Comparison of ENCODE assay signal across 8 cellular contexts in genomic region chr11:102109896-102110760, GRCh38. TPM values are rescaled to one million over a fixed set of nuclear protein-coding genes. Genes with fewer than 3 reads are reported as not detected.
DNase-seq lines count a peak whose midpoint lies in the region; ATAC-seq and TF ChIP-seq lines count a peak whose summit lies in the region.

Gene YAP1, plus strand, starts transcription at chr11:102110447. Its CDS starts 402 bp downstream, at chr11:102110849.

- peaks cover 32% of the 10 kb centered on the region for H3K27me3 Mint-ChIP-seq in activated naive CD4-positive, alpha-beta T cell treated with anti-CD3 and anti-CD28 coated beads, Interleukin-2, amount 50 U/mL, for 24 hours

- H3K4me1 Mint-ChIP-seq in activated naive CD4-positive, alpha-beta T cell treated with anti-CD3 and anti-CD28 coated beads, Interleukin-2, amount 50 U/mL, for 24 hours = peaks cover 14% of the 10 kb centered on the region

- no peaks in the 10 kb centered on the region for H3K27me3 ChIP-seq in suprapubic skin

- peak in 1 of 2 donors; percentile 35 for TF ChIP-seq POLR2A in suprapubic skin (IDR thresholded peaks at IDR 0.05)

- H3K27ac Mint-ChIP-seq in activated naive CD4-positive, alpha-beta T cell treated with anti-CD3 and anti-CD28 coated beads, Interleukin-2, amount 50 U/mL, for 24 hours = peak within 1 kb of the TSS; percentile 21

- peaks cover 33% of the 10 kb centered on the region for H3K4me1 ChIP-seq in suprapubic skin

- H3K36me3 Mint-ChIP-seq in activated naive CD4-positive, alpha-beta T cell treated with anti-CD3 and anti-CD28 coated beads, Interleukin-2, amount 50 U/mL, for 24 hours = peaks cover 1% of the 10 kb centered on the region

- H3K9me3 ChIP-seq in suprapubic skin = no peaks in the 10 kb centered on the region

- peak; percentile 81 for ATAC-seq in HG03378 (IDR thresholded peaks at IDR 0.05; ENCODE audit: unreplicated experiment)

- H3K4me3 ChIP-seq in suprapubic skin = peak within 1 kb of the TSS; percentile 96

- TF ChIP-seq EP300 in suprapubic skin (IDR thresholded peaks at IDR 0.05) = no peak

- peak within 1 kb of the TSS; percentile 100 for H3K27ac ChIP-seq in suprapubic skin

- H3K36me3 ChIP-seq in suprapubic skin = no peaks in the 10 kb centered on the region

- DNase-seq in AG09319 (ENCODE audit: extremely low read depth, low read depth) (peak; percentile 85), GM19238 (ENCODE audit: insufficient read length, low spot score) (peak; percentile 35), SK-N-DZ (ENCODE audit: low spot score) (peak; percentile 58), glomerular endothelial cell (ENCODE audit: extremely low read depth, low read depth, low spot score) (no peak), occipital lobe (lab: John Stamatoyannopoulos, UW) (peak; percentile 55), suprapubic skin (ENCODE audit: low spot score in 2 of 2) (peak; percentile 92 to 93)

- H3K9me3 Mint-ChIP-seq in activated naive CD4-positive, alpha-beta T cell treated with anti-CD3 and anti-CD28 coated beads, Interleukin-2, amount 50 U/mL, for 24 hours = no peaks in the 10 kb centered on the region

- peak within 1 kb of the TSS; percentile 92 for H3K4me3 Mint-ChIP-seq in activated naive CD4-positive, alpha-beta T cell treated with anti-CD3 and anti-CD28 coated beads, Interleukin-2, amount 50 U/mL, for 24 hours

- WGBS in suprapubic skin = under 1% methylated on average over 75 of the region's 104 CpGs

- TF ChIP-seq CTCF in AG09319 (IDR thresholded peaks at IDR 0.05; ENCODE audit: low read depth, low read length) (no peak), suprapubic skin (IDR thresholded peaks at IDR 0.05) (no peak)

RNA-seq across cellular contexts. Expression of gene YAP1, which starts in this region (rescaled TPM):
- 1.8 and 2.3 TPM in 2 replicates for polyA plus RNA-seq in SK-N-DZ (2014; cell fraction: cytosol; rRNA removed)
- polyA plus RNA-seq in SK-N-DZ (2014; cell fraction: nucleus; rRNA removed) = 0.50 and 0.91 TPM in 2 replicates
- 26.2 and 37.9 TPM in 2 replicates for total RNA-seq in glomerular endothelial cell
- 18.7 TPM for total RNA-seq in occipital lobe
- 100 to 1,000 TPM; 226 to 310 (median 252) TPM for total RNA-seq in suprapubic skin
